Comparison of ENCODE assay signal across 2 cellular contexts in the genomic region with DNA sequence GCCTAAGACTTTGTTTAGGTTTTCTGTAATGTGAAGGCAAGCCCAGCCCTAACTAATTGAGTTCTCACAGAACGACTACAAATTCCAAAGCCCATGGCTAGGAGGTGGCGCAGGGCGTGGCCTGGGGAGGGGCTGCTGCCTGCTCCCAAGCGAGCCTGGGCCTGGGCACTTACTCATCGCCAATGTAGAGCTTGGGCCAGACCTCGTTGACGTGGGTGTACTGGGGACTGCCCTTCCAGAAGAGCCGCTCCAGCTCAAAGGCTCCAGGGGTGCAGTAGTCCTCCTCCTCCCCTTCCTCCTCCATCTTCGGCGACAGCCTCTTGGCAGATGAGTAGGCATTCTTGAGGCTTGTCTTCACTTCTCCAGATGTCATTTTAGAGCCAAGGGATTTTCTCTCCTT.
TF ChIP-seq lines count a peak whose summit lies in the region.

No MANE protein-coding gene starts in this region.

TF ChIP-seq in HEK293, 187 proteins besides CTCF, POLR2A, EP300 and RAD21:
- TF ChIP-seq ZNF174 (tag by site-specific recombination; IDR thresholded peaks at IDR 0.05) (no peak), KLF1 (tag by site-specific recombination; IDR thresholded peaks at IDR 0.05) (peak; percentile 33; the same call in 1 of the 2 replicates), OVOL3 (tag by site-specific recombination; IDR thresholded peaks at IDR 0.05) (no peak), ZNF707 (tag by site-specific recombination; IDR thresholded peaks at IDR 0.05) (no peak), ZNF146 (tag by site-specific recombination; IDR thresholded peaks at IDR 0.05) (no peak)
- TF ChIP-seq, protein P1, sequence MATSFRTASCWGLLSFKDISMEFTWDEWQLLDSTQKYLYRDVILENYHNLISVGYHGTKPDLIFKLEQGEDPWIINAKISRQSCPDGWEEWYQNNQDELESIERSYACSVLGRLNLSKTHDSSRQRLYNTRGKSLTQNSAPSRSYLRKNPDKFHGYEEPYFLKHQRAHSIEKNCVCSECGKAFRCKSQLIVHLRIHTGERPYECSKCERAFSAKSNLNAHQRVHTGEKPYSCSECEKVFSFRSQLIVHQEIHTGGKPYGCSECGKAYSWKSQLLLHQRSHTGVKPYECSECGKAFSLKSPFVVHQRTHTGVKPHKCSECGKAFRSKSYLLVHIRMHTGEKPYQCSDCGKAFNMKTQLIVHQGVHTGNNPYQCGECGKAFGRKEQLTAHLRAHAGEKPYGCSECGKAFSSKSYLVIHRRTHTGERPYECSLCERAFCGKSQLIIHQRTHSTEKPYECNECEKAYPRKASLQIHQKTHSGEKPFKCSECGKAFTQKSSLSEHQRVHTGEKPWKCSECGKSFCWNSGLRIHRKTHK (tag by site-specific recombination; IDR thresholded peaks at IDR 0.05), result no peak

TF ChIP-seq in K562, 482 proteins besides CTCF, POLR2A, EP300 and RAD21:
- TF ChIP-seq ZNF263 (CRISPR knock-in tag; IDR thresholded peaks at IDR 0.05; ENCODE audit: borderline replicate concordance), result peak; percentile 88
- no peak for TF ChIP-seq THRAP3 (IDR thresholded peaks at IDR 0.05; ENCODE audit: borderline replicate concordance)
